ENCODE assay signal across 8 cellular contexts in the genomic region with DNA sequence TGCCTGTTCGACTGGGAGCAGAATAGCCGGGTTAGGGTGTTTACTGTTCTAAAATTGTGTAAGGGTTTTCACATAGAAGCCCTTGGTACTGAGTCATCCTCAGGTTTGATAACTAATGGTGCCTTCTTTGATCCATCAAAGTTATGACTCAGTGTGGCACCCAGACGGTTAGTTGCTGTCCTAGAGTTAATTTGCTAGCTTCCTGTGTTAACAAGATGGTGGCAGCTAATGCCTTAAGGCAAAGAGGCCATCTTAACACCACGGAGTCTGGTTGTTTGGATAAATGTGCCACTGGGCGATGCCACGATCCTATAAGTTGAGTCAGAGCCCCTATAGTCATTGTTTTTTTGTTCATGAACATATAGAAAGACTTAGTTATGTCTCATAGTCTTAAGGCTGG. TPM values are rescaled to one million over a fixed set of nuclear protein-coding genes. Genes with fewer than 3 reads are reported as not detected.
DNase-seq lines count a peak whose midpoint lies in the region; ATAC-seq, FAIRE-seq and TF ChIP-seq lines count a peak whose summit lies in the region.
"Not testable (repeated sequence)": the region's sequence is repeated elsewhere in the genome, so short reads cannot be mapped to it uniquely, and the experiment has no call there.

No MANE protein-coding gene starts in this region.

- not testable (repeated sequence) for H2AFZ ChIP-seq in HepG2 (ENCODE audit: low read length)

- H3K9me3 ChIP-seq in HepG2 (ENCODE audit: low read length) = not testable (repeated sequence)

- H3K4me3 Mint-ChIP-seq in type B pancreatic cell = not testable (repeated sequence)

- H3K79me2 ChIP-seq in HepG2 (ENCODE audit: insufficient read depth, low read length) = peaks cover 10% of the 10 kb centered on the region

- H3K27ac Mint-ChIP-seq in type B pancreatic cell = peak overlapping the region; percentile 13

- TF ChIP-seq CTCF in RWPE1 (conservative IDR thresholded peaks at IDR 0.05; ENCODE audit: low read depth); bronchial epithelial cell (IDR thresholded peaks at IDR 0.05; ENCODE audit: insufficient read depth, low read length, severe bottlenecking); foreskin keratinocyte (conservative IDR thresholded peaks at IDR 0.05); HepG2 (CRISPR knock-in tag; IDR thresholded peaks at IDR 0.05); type B pancreatic cell (conservative IDR thresholded peaks at IDR 0.05): not testable (repeated sequence)

- peaks cover 45% of the 10 kb centered on the region for H3K36me3 Mint-ChIP-seq in type B pancreatic cell

- not testable (repeated sequence) for H3K4me1 ChIP-seq in foreskin keratinocyte
- peaks cover 11% of the 10 kb centered on the region; the same call in 1 of the 2 replicates for H3K4me1 ChIP-seq in HepG2 (ENCODE audit: insufficient read depth, low read length)

- ATAC-seq in foreskin keratinocyte = peak; percentile 51
- ATAC-seq in HepG2 = not testable (repeated sequence)

- not testable (repeated sequence) for BruUV-seq in HepG2 (replicated peaks; lab: Mats Ljungman, UMichigan)

- not testable (repeated sequence) for TF ChIP-seq POLR2A in HepG2 (IDR thresholded peaks at IDR 0.05; ENCODE audit: insufficient read depth in 1 of 2, low read depth in 2 of 2, low read length in 2 of 2)

- TF ChIP-seq EP300 in HepG2 (IDR thresholded peaks at IDR 0.05; ENCODE audit: low read depth in 2 of 2, low read length in 2 of 2); HepG2 (CRISPR knock-in tag; IDR thresholded peaks at IDR 0.05; ENCODE audit: borderline replicate concordance): not testable (repeated sequence)

- H3K27me3 Mint-ChIP-seq in type B pancreatic cell = not testable (repeated sequence)

- H3K4me3 ChIP-seq in bronchial epithelial cell (ENCODE audit: low read depth, low read length); HepG2 (replicated peaks in 1 of 3; ENCODE audit: insufficient read depth in 1 of 3, low read depth in 2 of 3, low read length in 3 of 3): not testable (repeated sequence)

- intact Hi-C loops in HepG2 (cut with micrococcal nuclease; ENCODE audit: unreplicated experiment) = not testable (repeated sequence)

- not testable (repeated sequence) for H3K4me1 Mint-ChIP-seq in type B pancreatic cell (ENCODE audit: unreplicated experiment)

- H3K36me3 ChIP-seq in bronchial epithelial cell (ENCODE audit: control insufficient read depth, insufficient read depth, low read length) = not testable (repeated sequence)
- peaks cover 6 to 26% of the 10 kb centered on the region in 2 experiments; a peak in 4 of 5 replicates for H3K36me3 ChIP-seq in HepG2 (replicated peaks in 1 of 2; ENCODE audit: control insufficient read depth in 1 of 2, insufficient read depth in 2 of 2, low read length in 2 of 2)

- H3K27me3 ChIP-seq in bronchial epithelial cell (ENCODE audit: control insufficient read depth, insufficient read depth, low read length); foreskin keratinocyte; HepG2 (ENCODE audit: control insufficient read depth in 1 of 2, insufficient read depth in 2 of 2, low read length in 2 of 2): not testable (repeated sequence)

- H4K20me1 ChIP-seq in HepG2 (ENCODE audit: insufficient read depth, low read length) = not testable (repeated sequence)

- TF ChIP-seq RAD21 in HepG2 (CRISPR knock-in tag; IDR thresholded peaks at IDR 0.05) = not testable (repeated sequence)

- in situ Hi-C loops in HepG2 (cut with HindIII; ENCODE audit: extremely low pct_ligation_motif_present, low pct_unique_long_range_greater_than_20kb) = not testable (repeated sequence)

- H3K9ac ChIP-seq in HepG2 (ENCODE audit: insufficient read depth, low read depth, low read length) = not testable (repeated sequence)

- CTCF ChIA-PET in RWPE1 (lab: Yijun Ruan, JAX) = interaction anchor here (0.6 kb wide), 1 partner anchor 29 kb away, joined by 4 read pairs; no protein-coding TSS in a partner anchor
- CTCF ChIA-PET in HepG2 (lab: Yijun Ruan, JAX; ENCODE audit: low intra/inter-chr PET ratio, low total read pairs) = not testable (repeated sequence)

- not testable (repeated sequence) for H3K4me2 ChIP-seq in HepG2 (ENCODE audit: low read depth, low read length)

- POLR2A ChIA-PET in RWPE1 (lab: Yijun Ruan, JAX; ENCODE audit: low non-redundant PET); HepG2 (lab: Yijun Ruan, JAX): not testable (repeated sequence)

- not testable (repeated sequence) for H3K9me3 Mint-ChIP-seq in type B pancreatic cell

- FAIRE-seq in bronchial epithelial cell (lab: Jason Lieb, UNC); HepG2 (lab: Jason Lieb, UNC): not testable (repeated sequence)

- 87% methylated on average over 6 of the region's 6 CpGs for WGBS in HepG2 (ENCODE audit: low lambda C conversion rate)

- DNase-seq in A172 (ENCODE audit: low spot score) (peak; percentile 72), HT1080 (ENCODE audit: low read depth) (peak; percentile 35), RWPE1 (ENCODE audit: low spot score) (peak; percentile 22), amniotic epithelial cell (ENCODE audit: low read depth) (peak; percentile 53), bronchial epithelial cell (ENCODE audit: low read depth) (peak; percentile 60), foreskin keratinocyte (peak; percentile 25 to 65)
- not testable (repeated sequence) for DNase-seq in HepG2 (ENCODE audit: low spot score); type B pancreatic cell (ENCODE audit: extremely low spot score, unreplicated experiment)

- H3K27ac ChIP-seq in RWPE1; foreskin keratinocyte; HepG2 (ENCODE audit: extremely low read length, insufficient read depth, low read length): not testable (repeated sequence)

RNA-seq across cellular contexts. Expression of a gene that starts 7.9 kb away (rescaled TPM):
- total RNA-seq in A172 (2014; rRNA removed; shearing (Covaris generic)) = 2.1 and 2.7 TPM in 2 replicates
- total RNA-seq in HT1080 (2014; rRNA removed; shearing (Covaris generic)) = 0.98 and 1.1 TPM in 2 replicates
- polyA plus RNA-seq in HT1080 (2015; cell fraction: cytosol; rRNA removed) = 0.48 and 0.63 TPM in 2 replicates
- polyA plus RNA-seq in HT1080 (2015; cell fraction: nucleus; rRNA removed) = 0.65 and 0.76 TPM in 2 replicates
- total RNA-seq in bronchial epithelial cell (3.9 and 4.6 TPM in 2 replicates), foreskin keratinocyte (3.4 and 4.1 TPM in 2 replicates), HepG2 (2016; rRNA removed; fragmentation: Illumina TruSeq; extraction: Trizol) (8.9 and 14.9 TPM in 2 replicates), type B pancreatic cell (ENCODE audit: low replicate concordance) (7.6 and 10.6 TPM in 2 replicates)
- polyA plus RNA-seq in foreskin keratinocyte (0.96 and 1.0 TPM in 2 replicates), HepG2 (2011; rRNA removed) (2.1 TPM in 2 replicates)
- total RNA-seq in HepG2 (2016; cell fraction: cytosol; rRNA removed; fragmentation: Illumina TruSeq; extraction: Trizol; ENCODE audit: low read depth) = 1.1 and 1.4 TPM in 2 replicates
- total RNA-seq in HepG2 (2016; cell fraction: insoluble cytoplasmic fraction; rRNA removed; fragmentation: Illumina TruSeq; extraction: Trizol) = 8.8 and 14.9 TPM in 2 replicates
- 3.2 and 4.2 TPM in 2 replicates for total RNA-seq in HepG2 (2016; cell fraction: membrane; rRNA removed; fragmentation: Illumina TruSeq; extraction: Trizol)
- total RNA-seq in HepG2 (2016; cell fraction: nucleus; rRNA removed; fragmentation: Illumina TruSeq; extraction: Trizol) = 5.5 and 7.5 TPM in 2 replicates
- 1.1 and 1.5 TPM in 2 replicates for polyA plus RNA-seq in HepG2 (2011; cell fraction: cytosol; rRNA removed)
- 1.0 and 1.4 TPM in 2 replicates for polyA plus RNA-seq in HepG2 (2011; cell fraction: nucleus; rRNA removed)
- 3.8 and 4.9 TPM in 2 replicates for polyA plus RNA-seq in HepG2 (2012)
- polyA plus RNA-seq in HepG2 (2016; cell fraction: cytosol; fragmentation: Illumina TruSeq; extraction: Trizol; ENCODE audit: low read depth) = 0.29 and 0.35 TPM in 2 replicates
- polyA plus RNA-seq in HepG2 (2016; cell fraction: insoluble cytoplasmic fraction; fragmentation: Illumina TruSeq; extraction: Trizol; ENCODE audit: low read depth) = 5.3 and 5.6 TPM in 2 replicates
- 1.1 and 1.2 TPM in 2 replicates for polyA plus RNA-seq in HepG2 (2016; cell fraction: membrane; fragmentation: Illumina TruSeq; extraction: Trizol; ENCODE audit: low read depth)
- polyA plus RNA-seq in HepG2 (2016; cell fraction: nucleus; fragmentation: Illumina TruSeq; extraction: Trizol; ENCODE audit: insufficient read depth, low read depth) = 4.8 and 5.5 TPM in 2 replicates
- polyA minus RNA-seq in HepG2 (2011; rRNA and poly(A)+ RNA removed; ENCODE audit: low replicate concordance) = 0.65 and 1.8 TPM in 2 replicates
- polyA minus RNA-seq in HepG2 (2011; cell fraction: cytosol; rRNA and poly(A)+ RNA removed) = 4.2 and 5.5 TPM in 2 replicates
- polyA minus RNA-seq in HepG2 (2011; cell fraction: nucleus; rRNA and poly(A)+ RNA removed) = 8.0 and 8.1 TPM in 2 replicates

RNA-seq across cellular contexts. Expression of a gene that starts 43.7 kb away (rescaled TPM):
- 22.4 and 37.0 TPM in 2 replicates for total RNA-seq in A172 (2014; rRNA removed; shearing (Covaris generic))
- total RNA-seq in HT1080 (2014; rRNA removed; shearing (Covaris generic)) = 3.9 and 4.9 TPM in 2 replicates
- 4.8 and 5.1 TPM in 2 replicates for polyA plus RNA-seq in HT1080 (2015; cell fraction: cytosol; rRNA removed)
- 11.7 and 11.8 TPM in 2 replicates for polyA plus RNA-seq in HT1080 (2015; cell fraction: nucleus; rRNA removed)
- 14.0 and 15.9 TPM in 2 replicates for total RNA-seq in bronchial epithelial cell
- 8.9 and 9.0 TPM in 2 replicates for total RNA-seq in foreskin keratinocyte
- polyA plus RNA-seq in foreskin keratinocyte = 3.5 and 4.5 TPM in 2 replicates
- total RNA-seq in HepG2 (2016; rRNA removed; fragmentation: Illumina TruSeq; extraction: Trizol) = 16.2 and 20.8 TPM in 2 replicates
- 4.3 and 5.4 TPM in 2 replicates for total RNA-seq in HepG2 (2016; cell fraction: cytosol; rRNA removed; fragmentation: Illumina TruSeq; extraction: Trizol; ENCODE audit: low read depth)
- 15.5 and 20.2 TPM in 2 replicates for total RNA-seq in HepG2 (2016; cell fraction: insoluble cytoplasmic fraction; rRNA removed; fragmentation: Illumina TruSeq; extraction: Trizol)
- total RNA-seq in HepG2 (2016; cell fraction: membrane; rRNA removed; fragmentation: Illumina TruSeq; extraction: Trizol) = 8.0 and 9.4 TPM in 2 replicates
- 12.3 and 15.9 TPM in 2 replicates for total RNA-seq in HepG2 (2016; cell fraction: nucleus; rRNA removed; fragmentation: Illumina TruSeq; extraction: Trizol)
- polyA plus RNA-seq in HepG2 (2011; rRNA removed) = 11.6 and 12.0 TPM in 2 replicates
- polyA plus RNA-seq in HepG2 (2011; cell fraction: cytosol; rRNA removed) = 7.6 and 10.7 TPM in 2 replicates
- polyA plus RNA-seq in HepG2 (2011; cell fraction: nucleus; rRNA removed) = 11.5 and 13.2 TPM in 2 replicates
- 11.2 and 15.1 TPM in 2 replicates for polyA plus RNA-seq in HepG2 (2012)
- polyA plus RNA-seq in HepG2 (2016; cell fraction: cytosol; fragmentation: Illumina TruSeq; extraction: Trizol; ENCODE audit: low read depth) = 3.3 and 3.7 TPM in 2 replicates
- polyA plus RNA-seq in HepG2 (2016; cell fraction: insoluble cytoplasmic fraction; fragmentation: Illumina TruSeq; extraction: Trizol; ENCODE audit: low read depth) = 12.8 and 13.8 TPM in 2 replicates
- polyA plus RNA-seq in HepG2 (2016; cell fraction: membrane; fragmentation: Illumina TruSeq; extraction: Trizol; ENCODE audit: low read depth) = 4.2 TPM in 2 replicates
- polyA plus RNA-seq in HepG2 (2016; cell fraction: nucleus; fragmentation: Illumina TruSeq; extraction: Trizol; ENCODE audit: insufficient read depth, low read depth) = 29.0 and 29.2 TPM in 2 replicates
- 2.6 and 3.2 TPM in 2 replicates for polyA minus RNA-seq in HepG2 (2011; rRNA and poly(A)+ RNA removed; ENCODE audit: low replicate concordance)
- 7.1 and 7.8 TPM in 2 replicates for polyA minus RNA-seq in HepG2 (2011; cell fraction: cytosol; rRNA and poly(A)+ RNA removed)
- 20.2 and 28.2 TPM in 2 replicates for polyA minus RNA-seq in HepG2 (2011; cell fraction: nucleus; rRNA and poly(A)+ RNA removed)
- total RNA-seq in type B pancreatic cell (ENCODE audit: low replicate concordance) = 15.3 and 18.0 TPM in 2 replicates
